In genomic region chr11:69113226-69113625, GRCh38 we compare ENCODE assay signal across 24 cellular contexts. TPM values are rescaled to one million over a fixed set of nuclear protein-coding genes. Genes with fewer than 3 reads are reported as not detected.
"Had no signal": no experiment of that assay in that cellular context is flagged by ENCODE, and none has a peak within 500 bp of the region (broad histone marks: within the 10 kb centered on the region; RNA-seq: fewer than 3 reads in every experiment).

No MANE protein-coding gene starts in this region.

- H3K4me1 Mint-ChIP-seq: natural killer cell; stimulated activated memory B cell treated with anti-CD40 and anti-IgM and Interleukin-4, amounts not matched to agents 10 μg/mL and 1 μg/mL and 100 μg/mL, for 72 hours had no signal

- H3K9me3 ChIP-seq: left ventricle myocardium inferior, ovary, psoas muscle, sigmoid colon, suprapubic skin, transverse colon, upper lobe of right lung, uterus had no signal

- ATAC-seq: effector memory CD8-positive, alpha-beta T cell; natural killer cell; psoas muscle; right cardiac atrium; upper lobe of right lung had no signal

- FAIRE-seq: endometrium, frontal cortex, keratinocyte had no signal

- H3K27ac ChIP-seq: left ventricle myocardium inferior, ovary, psoas muscle, sigmoid colon, suprapubic skin, transverse colon, upper lobe of right lung, uterus had no signal

- H3K27me3 Mint-ChIP-seq: stimulated activated naive CD8-positive, alpha-beta T cell treated with anti-CD3 and anti-CD28 coated beads, Interleukin-15, Interleukin-2, amounts not matched to agents 100 ng/mL and 50 ng/mL, for 24 hours had no signal

- H3K4me3 Mint-ChIP-seq: effector memory CD8-positive, alpha-beta T cell; memory B cell; natural killer cell; stimulated activated memory B cell treated with anti-CD40 and anti-IgM and Interleukin-4, amounts not matched to agents 10 μg/mL and 1 μg/mL and 100 μg/mL, for 72 hours; stimulated activated naive CD8-positive, alpha-beta T cell treated with anti-CD3 and anti-CD28 coated beads, Interleukin-15, Interleukin-2, amounts not matched to agents 100 ng/mL and 50 ng/mL, for 24 hours had no signal

- H3K36me3 Mint-ChIP-seq: natural killer cell had no signal

- H3K27ac Mint-ChIP-seq: effector memory CD8-positive, alpha-beta T cell; memory B cell; natural killer cell; stimulated activated memory B cell treated with anti-CD40 and anti-IgM and Interleukin-4, amounts not matched to agents 10 μg/mL and 1 μg/mL and 100 μg/mL, for 72 hours; stimulated activated naive CD8-positive, alpha-beta T cell treated with anti-CD3 and anti-CD28 coated beads, Interleukin-15, Interleukin-2, amounts not matched to agents 100 ng/mL and 50 ng/mL, for 24 hours had no signal

- H3K4me1 ChIP-seq: sigmoid colon, suprapubic skin, uterus had no signal

- H3K27me3 ChIP-seq: ovary, sigmoid colon, suprapubic skin, transverse colon, upper lobe of right lung, uterus had no signal

- H3K36me3 ChIP-seq: left ventricle myocardium inferior, ovary, suprapubic skin, transverse colon, upper lobe of right lung, uterus had no signal

- DNase-seq: cortex of kidney; effector memory CD8-positive, alpha-beta T cell; hypothalamus; left ventricle myocardium inferior; natural killer cell; nucleus accumbens; ovary; psoas muscle; sigmoid colon; stimulated activated CD4-positive, alpha-beta T cell treated with anti-CD3 and anti-CD28 coated beads, Interleukin-2, amount 100 ng/mL, for 24 hours; stimulated activated CD4-positive, alpha-beta T cell treated with anti-CD3 and anti-CD28 coated beads, Interleukin-4, amount 100 ng/mL, for 4 hours; transverse colon; upper lobe of right lung; uterus had no signal

- H3K4me3 ChIP-seq: left ventricle myocardium inferior, lung, ovary, psoas muscle, sigmoid colon, suprapubic skin, transverse colon, upper lobe of right lung, uterus had no signal

RNA-seq across cellular contexts. Expression of gene SMIM38, which starts 42.5 kb away (rescaled TPM):
- total RNA-seq: dermis microvascular lymphatic vessel endothelial cell, left ventricle myocardium inferior, upper lobe of right lung had no signal
- polyA plus RNA-seq: keratinocyte had no signal
